ENCODE assay signal across 10 cellular contexts in genomic region chr7:130940907-130941306, GRCh38.
DNase-seq lines count a peak whose midpoint lies in the region; ATAC-seq and TF ChIP-seq lines count a peak whose summit lies in the region.
"Had no signal": no experiment of that assay in that cellular context is flagged by ENCODE, and none has a peak within 500 bp of the region (broad histone marks: within the 10 kb centered on the region; RNA-seq: fewer than 3 reads in every experiment).

No MANE protein-coding gene starts in this region.

- no peak for TF ChIP-seq POLR2A in testis (IDR thresholded peaks at IDR 0.05)

- H3K9me3 Mint-ChIP-seq in T-helper 2 cell treated with Interferon-gamma antibody and Interleukin-4, amounts not matched to agents 5 μg/mL and 100 μg/mL, for 36 hours: no peaks in the 10 kb centered on the region
- no peaks in the 10 kb centered on the region for H3K9me3 Mint-ChIP-seq in activated naive CD8-positive, alpha-beta T cell treated with anti-CD3 and anti-CD28 coated beads for 36 hours

- H3K27me3 ChIP-seq in layer of hippocampus (ENCODE audit: control insufficient read depth, insufficient read depth, low read length): no peaks in the 10 kb centered on the region
- no peaks in the 10 kb centered on the region for H3K27me3 ChIP-seq in testis
- H3K27me3 ChIP-seq: BLaER1 had no signal

- no peak for DNase-seq in T-helper 2 cell treated with Interferon-gamma antibody and Interleukin-4, amounts not matched to agents 5 μg/mL and 100 μg/mL, for 36 hours (ENCODE audit: low spot score)
- DNase-seq in T-helper 2 cell: no peak
- DNase-seq in activated naive CD8-positive, alpha-beta T cell treated with anti-CD3 and anti-CD28 coated beads for 36 hours: no peak
- DNase-seq in testis: no peak
- no peak for DNase-seq in stimulated activated CD4-positive, alpha-beta T cell treated with anti-CD3 and anti-CD28 coated beads, Interleukin-4, amount 100 ng/mL, for 4 hours
- DNase-seq in central memory CD4-positive, alpha-beta T cell: no peak
- DNase-seq: NCI-H1436 treated with DMSO at 0.1 percent for 48 hours had no signal

- H3K36me3 Mint-ChIP-seq in T-helper 2 cell treated with Interferon-gamma antibody and Interleukin-4, amounts not matched to agents 5 μg/mL and 100 μg/mL, for 36 hours (ENCODE audit: low read depth): peaks cover 84% of the 10 kb centered on the region
- peaks cover 81% of the 10 kb centered on the region for H3K36me3 Mint-ChIP-seq in activated naive CD8-positive, alpha-beta T cell treated with anti-CD3 and anti-CD28 coated beads for 36 hours

- peak overlapping the region; percentile 19 to 40 for H3K4me3 ChIP-seq in testis
- H3K4me3 ChIP-seq: BLaER1 had no signal

- peaks cover 82% of the 10 kb centered on the region for H3K4me1 Mint-ChIP-seq in T-helper 2 cell treated with Interferon-gamma antibody and Interleukin-4, amounts not matched to agents 5 μg/mL and 100 μg/mL, for 36 hours (ENCODE audit: low read depth)
- H3K4me1 Mint-ChIP-seq in activated naive CD8-positive, alpha-beta T cell treated with anti-CD3 and anti-CD28 coated beads for 36 hours: peaks cover 83% of the 10 kb centered on the region

- no peaks in the 10 kb centered on the region for H3K27me3 Mint-ChIP-seq in T-helper 2 cell treated with Interferon-gamma antibody and Interleukin-4, amounts not matched to agents 5 μg/mL and 100 μg/mL, for 36 hours (ENCODE audit: low read depth)
- H3K27me3 Mint-ChIP-seq in activated naive CD8-positive, alpha-beta T cell treated with anti-CD3 and anti-CD28 coated beads for 36 hours: no peaks in the 10 kb centered on the region

- H3K36me3 ChIP-seq in testis (ENCODE audit: low read depth, missing control alignments): no peaks in the 10 kb centered on the region

- H3K27ac ChIP-seq in layer of hippocampus (ENCODE audit: low read depth, low read length) (peak overlapping the region; percentile 58), testis (peak overlapping the region; percentile 65 to 86)
- H3K27ac ChIP-seq: BLaER1 had no signal

- TF ChIP-seq CTCF in testis (IDR thresholded peaks at IDR 0.05): no peak

- H3K27ac Mint-ChIP-seq in T-helper 2 cell treated with Interferon-gamma antibody and Interleukin-4, amounts not matched to agents 5 μg/mL and 100 μg/mL, for 36 hours: peak overlapping the region; percentile 79
- peak overlapping the region; percentile 88 for H3K27ac Mint-ChIP-seq in activated naive CD8-positive, alpha-beta T cell treated with anti-CD3 and anti-CD28 coated beads for 36 hours

- no peak for ATAC-seq in HG03442 (IDR thresholded peaks at IDR 0.05; ENCODE audit: unreplicated experiment)

- H3K9me3 ChIP-seq in testis: no peaks in the 10 kb centered on the region
- H3K9me3 ChIP-seq: BLaER1 had no signal

- peak overlapping the region; percentile 69 for H3K4me3 Mint-ChIP-seq in T-helper 2 cell treated with Interferon-gamma antibody and Interleukin-4, amounts not matched to agents 5 μg/mL and 100 μg/mL, for 36 hours
- peak overlapping the region; percentile 61 for H3K4me3 Mint-ChIP-seq in activated naive CD8-positive, alpha-beta T cell treated with anti-CD3 and anti-CD28 coated beads for 36 hours

- peaks cover 34% of the 10 kb centered on the region for H3K4me1 ChIP-seq in testis

- 15% methylated on average over 7 of the region's 7 CpGs for WGBS in testis, 2 donors

- intact Hi-C loops in testis (cut with DNase I; ENCODE audit: low total_unique reads): no loop called here
